Comparison of ENCODE assay signal across 17 cellular contexts in genomic region chr10:97416565-97416964, GRCh38. TPM values are rescaled to one million over a fixed set of nuclear protein-coding genes. Genes with fewer than 3 reads are reported as not detected.
DNase-seq lines count a peak whose midpoint lies in the region; ATAC-seq and TF ChIP-seq lines count a peak whose summit lies in the region.
"Had no signal": no experiment of that assay in that cellular context is flagged by ENCODE, and none has a peak within 500 bp of the region (broad histone marks: within the 10 kb centered on the region; RNA-seq: fewer than 3 reads in every experiment).

No MANE protein-coding gene starts in this region.

- no peaks in the 10 kb centered on the region for H3K27me3 Mint-ChIP-seq in activated CD8-positive, alpha-beta memory T cell treated with anti-CD3 and anti-CD28 coated beads, Interleukin-2, amount 10 ng/mL, durations not matched to agents 7 days and 5 days
- H3K27me3 Mint-ChIP-seq in activated naive CD8-positive, alpha-beta T cell: no peaks in the 10 kb centered on the region
- H3K27me3 Mint-ChIP-seq in progenitor cell of endocrine pancreas: no peaks in the 10 kb centered on the region

- CTCF ChIA-PET in activated CD8-positive, alpha-beta memory T cell treated with anti-CD3 and anti-CD28 coated beads, Interleukin-2, amount 10 ng/mL, durations not matched to agents 7 days and 5 days (lab: Charles Lee): no interaction called here

- peak overlapping the region; percentile 16 for H3K27ac ChIP-seq in KOPT-K1 (ENCODE audit: low read depth, low read length, poor library complexity, severe bottlenecking)
- no peak overlapping the region for H3K27ac ChIP-seq in uterus
- H3K27ac ChIP-seq in smooth muscle cell (ENCODE audit: low read depth): no peak overlapping the region
- H3K27ac ChIP-seq: RWPE1, thoracic aorta had no signal

- intact Hi-C loops in uterus (cut with DNase I; ENCODE audit: low total_unique reads): no loop called here

- H3K4me3 ChIP-seq in uterus (no peak overlapping the region), smooth muscle cell (no peak overlapping the region)
- H3K4me3 ChIP-seq: thoracic aorta had no signal

- H3K4me1 Mint-ChIP-seq in activated CD8-positive, alpha-beta memory T cell treated with anti-CD3 and anti-CD28 coated beads, Interleukin-2, amount 10 ng/mL, durations not matched to agents 7 days and 5 days: peaks cover 66% of the 10 kb centered on the region
- H3K4me1 Mint-ChIP-seq in activated naive CD8-positive, alpha-beta T cell (ENCODE audit: low read depth): peaks cover 73% of the 10 kb centered on the region
- H3K4me1 Mint-ChIP-seq in progenitor cell of endocrine pancreas (ENCODE audit: low read depth): peaks cover 35% of the 10 kb centered on the region

- 94% methylated on average over 6 of the region's 6 CpGs for WGBS in smooth muscle cell (ENCODE audit: low lambda C conversion rate)

- TF ChIP-seq CTCF in progenitor cell of endocrine pancreas (IDR thresholded peaks at IDR 0.05; ENCODE audit: unreplicated experiment): no peak
- no peak for TF ChIP-seq CTCF in uterus (IDR thresholded peaks at IDR 0.05)
- TF ChIP-seq CTCF in smooth muscle cell (IDR thresholded peaks at IDR 0.05; ENCODE audit: borderline replicate concordance, insufficient read depth, poor library complexity, severe bottlenecking): no peak

- H3K27me3 ChIP-seq in uterus (no peaks in the 10 kb centered on the region), smooth muscle cell (ENCODE audit: low read depth) (no peaks in the 10 kb centered on the region)

- no peaks in the 10 kb centered on the region for H3K36me3 Mint-ChIP-seq in activated CD8-positive, alpha-beta memory T cell treated with anti-CD3 and anti-CD28 coated beads, Interleukin-2, amount 10 ng/mL, durations not matched to agents 7 days and 5 days
- no peaks in the 10 kb centered on the region for H3K36me3 Mint-ChIP-seq in activated naive CD8-positive, alpha-beta T cell
- no peaks in the 10 kb centered on the region for H3K36me3 Mint-ChIP-seq in progenitor cell of endocrine pancreas (ENCODE audit: insufficient read depth)

- peak overlapping the region; percentile 82 for H3K27ac Mint-ChIP-seq in activated CD8-positive, alpha-beta memory T cell treated with anti-CD3 and anti-CD28 coated beads, Interleukin-2, amount 10 ng/mL, durations not matched to agents 7 days and 5 days
- peak overlapping the region; percentile 86 for H3K27ac Mint-ChIP-seq in activated naive CD8-positive, alpha-beta T cell
- peak overlapping the region; percentile 86 for H3K27ac Mint-ChIP-seq in progenitor cell of endocrine pancreas

- no peak overlapping the region for H2AFZ ChIP-seq in smooth muscle cell (ENCODE audit: low read depth)

- no peak for TF ChIP-seq POLR2A in uterus (IDR thresholded peaks at IDR 0.05)

- ATAC-seq in activated CD8-positive, alpha-beta memory T cell treated with anti-CD3 and anti-CD28 coated beads, Interleukin-2, amount 10 ng/mL, durations not matched to agents 7 days and 5 days: no peak
- ATAC-seq: left colon had no signal

- no peak overlapping the region for H3K4me3 Mint-ChIP-seq in activated CD8-positive, alpha-beta memory T cell treated with anti-CD3 and anti-CD28 coated beads, Interleukin-2, amount 10 ng/mL, durations not matched to agents 7 days and 5 days
- peak overlapping the region; percentile 48 for H3K4me3 Mint-ChIP-seq in activated naive CD8-positive, alpha-beta T cell
- no peak overlapping the region for H3K4me3 Mint-ChIP-seq in progenitor cell of endocrine pancreas (ENCODE audit: low read depth)
- H3K4me3 Mint-ChIP-seq: CD14-positive monocyte had no signal

- no peaks in the 10 kb centered on the region for H3K9me3 Mint-ChIP-seq in activated CD8-positive, alpha-beta memory T cell treated with anti-CD3 and anti-CD28 coated beads, Interleukin-2, amount 10 ng/mL, durations not matched to agents 7 days and 5 days (ENCODE audit: low read depth)
- H3K9me3 Mint-ChIP-seq in activated naive CD8-positive, alpha-beta T cell (ENCODE audit: low read depth): no peaks in the 10 kb centered on the region
- no peaks in the 10 kb centered on the region for H3K9me3 Mint-ChIP-seq in progenitor cell of endocrine pancreas (ENCODE audit: low read depth)
- H3K9me3 Mint-ChIP-seq: CD14-positive monocyte had no signal

- peaks cover 0 to 7% of the 10 kb centered on the region in 2 donors for H3K4me1 ChIP-seq in uterus
- peaks cover 16% of the 10 kb centered on the region for H3K4me1 ChIP-seq in smooth muscle cell (ENCODE audit: low read depth)

- H3K9ac ChIP-seq in smooth muscle cell (ENCODE audit: low read depth): no peak overlapping the region

- no peak overlapping the region for H3K4me2 ChIP-seq in smooth muscle cell

- no peaks in the 10 kb centered on the region for H4K20me1 ChIP-seq in smooth muscle cell (ENCODE audit: low read depth)

- no peaks in the 10 kb centered on the region for H3K79me2 ChIP-seq in smooth muscle cell (ENCODE audit: low read depth)

- H3K9me3 ChIP-seq in KOPT-K1 (ENCODE audit: insufficient read depth, low read length, poor library complexity, severe bottlenecking) (no peaks in the 10 kb centered on the region), uterus (no peaks in the 10 kb centered on the region), smooth muscle cell (replicated peaks; ENCODE audit: low read depth) (no peaks in the 10 kb centered on the region)
- H3K9me3 ChIP-seq: thoracic aorta had no signal

- no peak for DNase-seq in activated CD8-positive, alpha-beta memory T cell treated with anti-CD3 and anti-CD28 coated beads, Interleukin-2, amount 10 ng/mL, durations not matched to agents 7 days and 5 days
- DNase-seq in activated CD8-positive, alpha-beta memory T cell treated with anti-CD3 and anti-CD28 coated beads, Interleukin-2, amount 50 U/mL, for 48 hours: no peak
- DNase-seq in progenitor cell of endocrine pancreas (ENCODE audit: low spot score, unreplicated experiment) (no peak), uterus (no peak), smooth muscle cell (lab: John Stamatoyannopoulos, UW; ENCODE audit: unreplicated experiment) (no peak), superior temporal gyrus (ENCODE audit: extremely low spot score) (no peak)
- DNase-seq: ACHN, activated gamma-delta T cell treated with Interleukin-2 at 50 U/mL for 16 hours, DMS79, left colon, NCI-H1105 treated with DMSO at 0.1 percent for 48 hours, NCI-H510A treated with DMSO at 0.1 percent for 48 hours had no signal

- H3K36me3 ChIP-seq in KOPT-K1 (ENCODE audit: insufficient read depth, low read length) (no peaks in the 10 kb centered on the region), uterus (no peaks in the 10 kb centered on the region), smooth muscle cell (ENCODE audit: low read depth) (no peaks in the 10 kb centered on the region)
- H3K36me3 ChIP-seq: thoracic aorta had no signal

- peaks cover 16% of the 10 kb centered on the region for H3F3A ChIP-seq in smooth muscle cell (ENCODE audit: low read depth)

RNA-seq across cellular contexts. Expression of gene PGAM1, which starts 9.4 kb away (rescaled TPM):
- total RNA-seq in activated CD8-positive, alpha-beta memory T cell treated with anti-CD3 and anti-CD28 coated beads, Interleukin-2, amount 10 ng/mL, durations not matched to agents 7 days and 5 days: 100 to 1,000 TPM; 459 to 582 TPM
- 130 and 137 TPM in 2 replicates for total RNA-seq in progenitor cell of endocrine pancreas
- 100 to 1,000 TPM; 106 to 142 (median 127) TPM for total RNA-seq in uterus
- total RNA-seq in smooth muscle cell: 725 and 787 TPM in 2 replicates
- 921 and 957 TPM in 2 replicates for polyA plus RNA-seq in smooth muscle cell

RNA-seq across cellular contexts. Expression of gene RRP12, which starts 15.4 kb away (rescaled TPM):
- 10 to 100 TPM; 30.7 to 38.1 TPM for total RNA-seq in activated CD8-positive, alpha-beta memory T cell treated with anti-CD3 and anti-CD28 coated beads, Interleukin-2, amount 10 ng/mL, durations not matched to agents 7 days and 5 days
- 33.5 and 36.6 TPM in 2 replicates for total RNA-seq in progenitor cell of endocrine pancreas
- 10 to 100 TPM; 14.8 to 27.6 (median 25.0) TPM for total RNA-seq in uterus
- 15.9 and 18.8 TPM in 2 replicates for total RNA-seq in smooth muscle cell
- polyA plus RNA-seq in smooth muscle cell: 14.1 and 21.7 TPM in 2 replicates

RNA-seq across cellular contexts. Expression of gene EXOSC1, which starts 29.2 kb away (rescaled TPM):
- 10 to 100 TPM; 49.5 to 56.8 TPM for total RNA-seq in activated CD8-positive, alpha-beta memory T cell treated with anti-CD3 and anti-CD28 coated beads, Interleukin-2, amount 10 ng/mL, durations not matched to agents 7 days and 5 days
- 38.0 and 41.5 TPM in 2 replicates for total RNA-seq in progenitor cell of endocrine pancreas
- total RNA-seq in uterus: 100 to 1,000 TPM in 1 of 4 donors, 10 to 100 TPM in 3; 26.7 to 349 (median 48.3) TPM
- 44.9 and 48.7 TPM in 2 replicates for total RNA-seq in smooth muscle cell
- polyA plus RNA-seq in smooth muscle cell: 61.5 and 97.5 TPM in 2 replicates

RNA-seq across cellular contexts. Expression of gene ZDHHC16, which starts 29.4 kb away (rescaled TPM):
- total RNA-seq in activated CD8-positive, alpha-beta memory T cell treated with anti-CD3 and anti-CD28 coated beads, Interleukin-2, amount 10 ng/mL, durations not matched to agents 7 days and 5 days: 10 to 100 TPM; 33.1 to 42.4 TPM
- 59.6 and 64.9 TPM in 2 replicates for total RNA-seq in progenitor cell of endocrine pancreas
- 10 to 100 TPM in 2 of 4 donors, 1 to 10 TPM in 2; 1.8 to 31.8 (median 19.0) TPM for total RNA-seq in uterus
- 48.5 and 50.3 TPM in 2 replicates for total RNA-seq in smooth muscle cell
- 73.3 and 81.1 TPM in 2 replicates for polyA plus RNA-seq in smooth muscle cell
